ENCODE assay signal across 19 cellular contexts in the genomic region with DNA sequence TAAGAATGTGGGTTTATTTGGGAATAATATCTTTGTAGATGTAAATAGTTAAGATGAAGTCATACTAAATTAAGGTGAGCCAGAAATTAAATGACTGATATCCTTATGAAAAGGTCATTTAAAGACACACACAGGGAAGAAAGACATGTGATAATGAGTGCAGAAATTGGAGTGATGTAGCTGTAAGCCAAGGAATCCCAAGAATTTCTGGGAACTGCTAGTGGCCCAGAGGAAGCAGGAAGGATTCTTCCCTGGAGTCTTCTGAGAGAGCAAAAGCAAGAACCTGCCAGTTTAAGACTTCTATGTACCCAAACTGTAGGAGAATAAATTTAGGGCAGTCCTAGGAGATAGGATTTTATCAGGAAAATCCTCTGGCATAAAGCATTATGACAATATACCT.
DNase-seq lines count a peak whose midpoint lies in the region; ATAC-seq and TF ChIP-seq lines count a peak whose summit lies in the region.
"Had no signal": no experiment of that assay in that cellular context is flagged by ENCODE, and none has a peak within 500 bp of the region (broad histone marks: within the 10 kb centered on the region; RNA-seq: fewer than 3 reads in every experiment).

No MANE protein-coding gene starts in this region.

- ATAC-seq in GM23338 (peak; percentile 84), HG03025 (IDR thresholded peaks at IDR 0.05; ENCODE audit: low FRiP score, unreplicated experiment) (no peak), HG02973 (IDR thresholded peaks at IDR 0.05; ENCODE audit: unreplicated experiment) (no peak)
- ATAC-seq: PC-3 had no signal

- H3K9me3 ChIP-seq in ectodermal cell (ENCODE audit: control insufficient read depth, low read length) (no peaks in the 10 kb centered on the region), iPS-18a (ENCODE audit: control insufficient read depth, low read depth, low read length) (no peaks in the 10 kb centered on the region), neural progenitor cell (ENCODE audit: low read depth) (no peaks in the 10 kb centered on the region)
- H3K9me3 ChIP-seq: BLaER1 treated with 17β-estradiol and CSF1 and Interleukin-3, amounts not matched to agents 10 nM and 100 nM; HAP-1 had no signal

- H3K9me3 Mint-ChIP-seq in GM23338, result no peaks in the 10 kb centered on the region
- H3K9me3 Mint-ChIP-seq in neural progenitor cell, result no peaks in the 10 kb centered on the region

- H3K27ac Mint-ChIP-seq in GM23338 (peak overlapping the region; percentile 98), neural progenitor cell (peak overlapping the region; percentile 67)
- H3K27ac Mint-ChIP-seq: CD8-positive, alpha-beta memory T cell had no signal

- H3K4me1 ChIP-seq in GM23338 (ENCODE audit: insufficient read depth) (peaks cover 55% of the 10 kb centered on the region), ectodermal cell (ENCODE audit: control insufficient read depth, insufficient read depth, low read length) (peaks cover 28% of the 10 kb centered on the region), iPS-18a (ENCODE audit: control insufficient read depth, low read depth, low read length) (peaks cover 58% of the 10 kb centered on the region), neural progenitor cell (peaks cover 33% of the 10 kb centered on the region)

- TF ChIP-seq CTCF in GM23338 (conservative IDR thresholded peaks at IDR 0.05; ENCODE audit: low read depth in 2 of 2), result no peak
- no peak for TF ChIP-seq CTCF in neural progenitor cell (IDR thresholded peaks at IDR 0.05)

- H3K27me3 Mint-ChIP-seq in GM23338 (ENCODE audit: insufficient read depth, low read depth, poor library complexity) (peaks cover 2% of the 10 kb centered on the region), neural progenitor cell (ENCODE audit: insufficient read depth, low read depth) (no peaks in the 10 kb centered on the region)
- H3K27me3 Mint-ChIP-seq: CD8-positive, alpha-beta memory T cell had no signal

- DNase-seq in GM23338 (ENCODE audit: low spot score) (peak; percentile 86), neural progenitor cell (ENCODE audit: low spot score) (peak; percentile 40), germinal center (ENCODE audit: low spot score) (no peak)
- no peak for DNase-seq in activated CD8-positive, alpha-beta memory T cell treated with anti-CD3 and anti-CD28 coated beads for 24 hours
- DNase-seq: CD8-positive, alpha-beta memory T cell; DMS 273 treated with DMSO at 0.1 percent for 48 hours; NCI-H1092; NCI-H146; NCI-H2081; NCI-H774; PC-3 had no signal

- H3K79me2 ChIP-seq in GM23338 (replicated peaks; ENCODE audit: insufficient read depth), result no peaks in the 10 kb centered on the region
- H3K79me2 ChIP-seq in neural progenitor cell (ENCODE audit: low read depth), result no peaks in the 10 kb centered on the region

- H3K9me2 ChIP-seq in GM23338 (ENCODE audit: insufficient read depth), result no peaks in the 10 kb centered on the region

- H3K4me2 ChIP-seq in GM23338 (peak overlapping the region; percentile 47), neural progenitor cell (no peak overlapping the region)
- H3K4me2 ChIP-seq: BLaER1 treated with 17β-estradiol and CSF1 and Interleukin-3, amounts not matched to agents 10 nM and 100 nM; KMS-11 had no signal

- H2AFZ ChIP-seq in GM23338 (no peak overlapping the region), neural progenitor cell (replicated peaks) (peak overlapping the region; percentile 48)

- H3K9ac ChIP-seq in iPS-18a (ENCODE audit: low read length) (peak overlapping the region; percentile 27), neural progenitor cell (no peak overlapping the region)
- H3K9ac ChIP-seq: BLaER1 treated with 17β-estradiol and CSF1 and Interleukin-3, amounts not matched to agents 10 nM and 100 nM; KMS-11 had no signal

- H3F3A ChIP-seq in GM23338 (replicated peaks; ENCODE audit: low read depth), result no peaks in the 10 kb centered on the region
- H3F3A ChIP-seq in neural progenitor cell (ENCODE audit: low read depth), result peaks cover 4% of the 10 kb centered on the region

- H3K4me1 Mint-ChIP-seq in GM23338 (peaks cover 73% of the 10 kb centered on the region), neural progenitor cell (peaks cover 51% of the 10 kb centered on the region)
- H3K4me1 Mint-ChIP-seq: CD8-positive, alpha-beta memory T cell had no signal

- H3K36me3 Mint-ChIP-seq in GM23338 (ENCODE audit: low read depth), result no peaks in the 10 kb centered on the region
- H3K36me3 Mint-ChIP-seq in neural progenitor cell, result no peaks in the 10 kb centered on the region
- H3K36me3 Mint-ChIP-seq: CD8-positive, alpha-beta memory T cell had no signal

- H3K36me3 ChIP-seq in GM23338 (ENCODE audit: insufficient read depth) (no peaks in the 10 kb centered on the region), ectodermal cell (ENCODE audit: control insufficient read depth, insufficient read depth, low read length) (no peaks in the 10 kb centered on the region), iPS-18a (ENCODE audit: control insufficient read depth, low read depth, low read length) (no peaks in the 10 kb centered on the region), neural progenitor cell (no peaks in the 10 kb centered on the region)
- H3K36me3 ChIP-seq: BLaER1 treated with 17β-estradiol and CSF1 and Interleukin-3, amounts not matched to agents 10 nM and 100 nM; HAP-1 had no signal

- 0 out of 2 replicates have a peak overlapping the region, but pooled peaks have one; percentile 0 for H3K4me3 ChIP-seq in GM23338
- H3K4me3 ChIP-seq in ectodermal cell (ENCODE audit: insufficient read depth, low read depth, low read length), result no peak overlapping the region
- H3K4me3 ChIP-seq in iPS-18a (ENCODE audit: low read length), result peak overlapping the region; percentile 34
- H3K4me3 ChIP-seq in neural progenitor cell, result no peak overlapping the region
- H3K4me3 ChIP-seq: BLaER1 treated with 17β-estradiol and CSF1 and Interleukin-3, amounts not matched to agents 10 nM and 100 nM; HAP-1 had no signal

- H4K20me1 ChIP-seq in GM23338 (replicated peaks; ENCODE audit: insufficient read depth) (no peaks in the 10 kb centered on the region), neural progenitor cell (ENCODE audit: low read depth) (no peaks in the 10 kb centered on the region)
- H4K20me1 ChIP-seq: BLaER1 treated with 17β-estradiol and CSF1 and Interleukin-3, amounts not matched to agents 10 nM and 100 nM had no signal

- H3K27me3 ChIP-seq in GM23338 (ENCODE audit: insufficient read depth) (no peaks in the 10 kb centered on the region), ectodermal cell (ENCODE audit: control insufficient read depth, insufficient read depth, low read length, poor library complexity, severe bottlenecking) (no peaks in the 10 kb centered on the region), iPS-18a (ENCODE audit: control insufficient read depth, insufficient read depth, low read length) (no peaks in the 10 kb centered on the region), neural progenitor cell (no peaks in the 10 kb centered on the region)
- H3K27me3 ChIP-seq: BLaER1 treated with 17β-estradiol and CSF1 and Interleukin-3, amounts not matched to agents 10 nM and 100 nM had no signal

- H3K4me3 Mint-ChIP-seq in GM23338, result peak overlapping the region; percentile 18; the same call in 2 of the 3 replicates
- H3K4me3 Mint-ChIP-seq in neural progenitor cell, result no peak overlapping the region
- H3K4me3 Mint-ChIP-seq: CD8-positive, alpha-beta memory T cell had no signal

- peak overlapping the region; percentile 93 for H3K27ac ChIP-seq in GM23338 (ENCODE audit: low read depth)
- H3K27ac ChIP-seq in ectodermal cell (ENCODE audit: insufficient read depth, low read depth, low read length, poor library complexity, severe bottlenecking), result peak overlapping the region; percentile 41
- H3K27ac ChIP-seq in iPS-18a (ENCODE audit: low read length), result peak overlapping the region; percentile 43
- no peak overlapping the region for H3K27ac ChIP-seq in neural progenitor cell
- H3K27ac ChIP-seq: BLaER1 treated with 17β-estradiol and CSF1 and Interleukin-3, amounts not matched to agents 10 nM and 100 nM; KMS-11; RWPE1 had no signal

TF ChIP-seq in GM23338, 12 proteins besides CTCF, POLR2A, EP300 and RAD21 (continues in another document):
- no peak for TF ChIP-seq POLR2AphosphoS5 (IDR thresholded peaks at IDR 0.05; ENCODE audit: low read depth)

Comparison
In these comparisons a context has a peak if more than half of its experiments do, and no peak if none do; other contexts are left out.
1. DNase-seq: peak in GM23338 (single experiment) and neural progenitor cell (single experiment); none in germinal center (single experiment) and activated CD8-positive, alpha-beta memory T cell treated with anti-CD3 and anti-CD28 coated beads for 24 hours (single experiment).
2. H3K4me3 ChIP-seq: peak in GM23338 (single experiment) and iPS-18a (single experiment); none in ectodermal cell (single experiment) and neural progenitor cell (single experiment).